8 cellular contexts compared by ENCODE assay signal in genomic region chr6:28686446-28687027, GRCh38.
A peak's percentile ranks its signal among the peaks of the same experiment; 100 is the strongest.
DNase-seq lines count a peak whose midpoint lies in the region; ATAC-seq, FAIRE-seq and TF ChIP-seq lines count a peak whose summit lies in the region.
"Not testable (repeated sequence)": the region's sequence is repeated elsewhere in the genome, so short reads cannot be mapped to it uniquely, and the experiment has no call there.

No MANE protein-coding gene starts in this region.

- not testable (repeated sequence) for TF ChIP-seq POLR2A in adrenal gland (IDR thresholded peaks at IDR 0.05)

- not testable (repeated sequence) for H3K27ac ChIP-seq in adrenal gland

- DNase-seq in Calu3 (peak; percentile 79), HS-5 (ENCODE audit: low read depth) (peak; percentile 61), NCI-H345 treated with DMSO at 0.1 percent for 48 hours (lab: John Stamatoyannopoulos, UW; ENCODE audit: unreplicated experiment) (peak; percentile 34), T-cell (peak in 20 of 34 experiments; percentile 6 to 54 (median 28)), adrenal gland (peak; percentile 34 to 67 (median 54)), frontal cortex (ENCODE audit: low spot score in 2 of 2) (peak; percentile 13 to 27)
- peak; percentile 30 to 44 for DNase-seq in stimulated activated naive CD8-positive, alpha-beta T cell treated with anti-CD3 and anti-CD28 coated beads, Interleukin-15, amount 100 ng/mL, for 72 hours

- not testable (repeated sequence) for H3K36me3 ChIP-seq in adrenal gland (replicated peaks in 1 of 2)

- not testable (repeated sequence) for H3K9me3 Mint-ChIP-seq in Calu3 (ENCODE audit: low read depth, unreplicated experiment); T-cell; nephron; stimulated activated naive CD8-positive, alpha-beta T cell treated with anti-CD3 and anti-CD28 coated beads, Interleukin-15, amount 100 ng/mL, for 72 hours

- not testable (repeated sequence) for H3K27ac Mint-ChIP-seq in Calu3 (ENCODE audit: unreplicated experiment); nephron; stimulated activated naive CD8-positive, alpha-beta T cell treated with anti-CD3 and anti-CD28 coated beads, Interleukin-15, amount 100 ng/mL, for 72 hours
- H3K27ac Mint-ChIP-seq in T-cell = peak overlapping the region in 1 of 2 donors; percentile 15

- not testable (repeated sequence) for H3K9me3 ChIP-seq in adrenal gland (replicated peaks in 1 of 3)

- CTCF ChIA-PET in Calu3 (lab: Charles Lee) = not testable (repeated sequence)
- CTCF ChIA-PET in T-cell (lab: Charles Lee) = interaction anchor here in 1 of 2 donors (1.1 kb wide), 1 partner anchor 330 kb away, joined by 5 read pairs; no protein-coding TSS in a partner anchor

- not testable (repeated sequence) for H3K27me3 Mint-ChIP-seq in Calu3 (ENCODE audit: unreplicated experiment)
- H3K27me3 Mint-ChIP-seq in T-cell (peaks cover 86 to 87% of the 10 kb centered on the region in 2 donors), nephron (ENCODE audit: low read depth) (peaks cover 34% of the 10 kb centered on the region)
- peaks cover 95% of the 10 kb centered on the region for H3K27me3 Mint-ChIP-seq in stimulated activated naive CD8-positive, alpha-beta T cell treated with anti-CD3 and anti-CD28 coated beads, Interleukin-15, amount 100 ng/mL, for 72 hours

- TF ChIP-seq CTCF in Calu3 (IDR thresholded peaks at IDR 0.05; ENCODE audit: unreplicated experiment) (peak; percentile 70), adrenal gland (IDR thresholded peaks at IDR 0.05) (peak; percentile 61 to 84 (median 76)), nephron (IDR thresholded peaks at IDR 0.05; ENCODE audit: unreplicated experiment in 3 of 3) (peak; percentile 73 to 86 (median 79))

- not testable (repeated sequence) for H3K4me1 ChIP-seq in adrenal gland (replicated peaks in 1 of 2)

- intact Hi-C loops in Calu3 (cut with micrococcal nuclease; ENCODE audit: unreplicated experiment) = loop anchor here (1.0 to 5.0 kb wide), 2 partner anchors 151 to 330 kb away; no protein-coding TSS in a partner anchor
- intact Hi-C loops in adrenal gland (cut with DNase I) = loop anchor here (2.0 to 10.0 kb wide), 4 partner anchors 151 to 898 kb away; partner anchors contain the start of gene OR2H2 (in 1 of the 2)

- peaks cover 27% of the 10 kb centered on the region for H3K27me3 ChIP-seq in adrenal gland

- POLR2A ChIA-PET in T-cell (lab: Charles Lee) = not testable (repeated sequence)

- FAIRE-seq in frontal cortex (lab: Jason Lieb, UNC) = peak; percentile 15

- peaks cover 35% of the 10 kb centered on the region for H3K4me1 Mint-ChIP-seq in Calu3 (ENCODE audit: low read depth, unreplicated experiment)
- H3K4me1 Mint-ChIP-seq in T-cell = peaks cover 0 to 23% (median 2%) of the 10 kb centered on the region in 3 donors
- not testable (repeated sequence) for H3K4me1 Mint-ChIP-seq in nephron
- peaks cover 18% of the 10 kb centered on the region for H3K4me1 Mint-ChIP-seq in stimulated activated naive CD8-positive, alpha-beta T cell treated with anti-CD3 and anti-CD28 coated beads, Interleukin-15, amount 100 ng/mL, for 72 hours

- not testable (repeated sequence) for ATAC-seq in T-cell (replicated peaks in 1 of 4); stimulated activated naive CD8-positive, alpha-beta T cell treated with anti-CD3 and anti-CD28 coated beads, Interleukin-15, amount 100 ng/mL, for 72 hours

- 3 to 5% (median 4%) methylated on average over 11 of the region's 11 CpGs for WGBS in adrenal gland, 4 donors

- H3K36me3 Mint-ChIP-seq in Calu3 (ENCODE audit: insufficient read depth, unreplicated experiment); T-cell; nephron (ENCODE audit: low read depth): not testable (repeated sequence)

- peak overlapping the region; percentile 33 for H3K4me3 Mint-ChIP-seq in Calu3 (ENCODE audit: low read depth, unreplicated experiment)
- not testable (repeated sequence) for H3K4me3 Mint-ChIP-seq in T-cell; nephron; stimulated activated naive CD8-positive, alpha-beta T cell treated with anti-CD3 and anti-CD28 coated beads, Interleukin-15, amount 100 ng/mL, for 72 hours

- H3K4me3 ChIP-seq in adrenal gland = not testable (repeated sequence)

- BruUV-seq in Calu3 (replicated peaks; lab: Mats Ljungman, UMichigan) = not testable (repeated sequence)

Comparison
In these comparisons a context has a peak if more than half of its experiments do, and no peak if none do; other contexts are left out.
1. DNase-seq: peak in every context shown above with its lines; median percentile 79 in Calu3; 61 in HS-5; 54 in adrenal gland; 37 in stimulated activated naive CD8-positive, alpha-beta T cell treated with anti-CD3 and anti-CD28 coated beads, Interleukin-15, amount 100 ng/mL, for 72 hours; 34 in NCI-H345 treated with DMSO at 0.1 percent for 48 hours; 28 in T-cell; 20 in frontal cortex.